In the genomic region with DNA sequence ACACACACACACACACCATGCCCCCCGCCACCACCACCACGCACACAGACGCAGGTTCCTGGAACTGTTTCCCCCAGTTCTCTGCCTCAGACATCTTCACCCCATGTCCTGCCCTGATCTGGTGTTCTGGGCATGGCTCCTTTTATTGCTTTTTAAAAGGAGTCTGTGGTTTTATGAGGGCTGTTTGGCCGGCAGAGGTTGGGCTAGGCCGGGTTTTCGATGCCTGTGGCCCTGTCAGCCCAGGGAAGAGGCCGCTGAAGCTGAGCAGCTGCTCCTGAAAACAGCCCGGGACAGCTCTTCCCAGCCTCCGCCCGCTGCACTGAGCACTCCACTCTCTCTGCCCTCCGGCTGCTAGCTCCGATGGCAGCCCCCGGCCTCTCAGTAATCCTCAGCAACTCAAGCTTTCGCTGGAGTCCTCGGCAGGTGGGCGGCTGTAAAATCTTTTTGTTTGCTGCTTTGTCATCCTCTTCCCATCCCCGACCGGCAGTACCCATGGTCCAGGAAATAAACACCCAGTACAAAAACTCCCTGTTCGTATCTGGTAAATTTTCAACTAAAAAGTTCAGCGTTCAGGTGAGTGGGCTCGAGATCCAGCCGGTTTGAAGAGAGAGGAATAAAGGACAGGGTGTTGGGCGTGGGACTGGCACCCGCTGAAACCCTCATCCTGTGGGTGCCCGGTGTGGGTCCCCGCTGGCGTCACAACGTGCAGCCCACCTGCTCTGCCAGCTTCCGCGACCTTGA, we compare ENCODE assay signal across 8 cellular contexts.
DNase-seq lines count a peak whose midpoint lies in the region; ATAC-seq, FAIRE-seq and TF ChIP-seq lines count a peak whose summit lies in the region.

No MANE protein-coding gene starts in this region.

- no peak overlapping the region for H3K4me3 ChIP-seq in PC-3 (ENCODE audit: low read length)
- H3K4me3 ChIP-seq in fibroblast of lung (replicated peaks in 1 of 4; ENCODE audit: control extremely low read depth in 1 of 4, insufficient read depth in 1 of 4, low read depth in 3 of 4, low read length in 4 of 4) = peak overlapping the region in 1 of 4 experiments; percentile 32

- intact Hi-C loops in PC-3 (cut with micrococcal nuclease) = no loop called here

- H3K9me2 ChIP-seq in PC-3 (replicated peaks; ENCODE audit: low read length) = no peaks in the 10 kb centered on the region

- POLR2A ChIA-PET in PC-3 (lab: Charles Lee; ENCODE audit: unreplicated experiment) = no interaction called here

- no peaks in the 10 kb centered on the region for H3K9me3 ChIP-seq in PC-3 (ENCODE audit: low read length)
- H3K9me3 ChIP-seq in fibroblast of lung (ENCODE audit: control insufficient read depth, insufficient read depth, low read depth, low read length) = no peaks in the 10 kb centered on the region

- H3F3A ChIP-seq in PC-3 (ENCODE audit: low read length, unreplicated experiment) = no peaks in the 10 kb centered on the region

- CTCF ChIA-PET in PC-3 (lab: Charles Lee) = interaction anchor here (0.6 kb wide), 1 partner anchor 126 kb away, joined by 3 read pairs; no protein-coding TSS in a partner anchor

- BruUV-seq in PC-3 (replicated peaks; lab: Mats Ljungman, UMichigan) = no TSS peak

- peaks cover 44% of the 10 kb centered on the region for H3K4me1 Mint-ChIP-seq in nephron progenitor cell

- DNase-seq in PC-3 (peak; percentile 17), fibroblast of lung (ENCODE audit: low read depth in 2 of 2) (peak; percentile 73 to 94), nephron progenitor cell (peak; percentile 64), RCC 7860 (ENCODE audit: low spot score) (no peak), CD1c-positive myeloid dendritic cell (ENCODE audit: extremely low spot score) (no peak)
- no peak for DNase-seq in activated CD4-positive, alpha-beta T cell treated with anti-CD3 and anti-CD28 coated beads for 4 hours

- H2AFZ ChIP-seq in PC-3 (ENCODE audit: low read length) (peak overlapping the region; percentile 53; the same call in 1 of the 2 replicates), fibroblast of lung (ENCODE audit: low read length) (peak overlapping the region; percentile 24)

- no peak for FAIRE-seq in RCC 7860 (lab: Jason Lieb, UNC)

- ATAC-seq in PC-3 (peak; percentile 87), HG03045 (IDR thresholded peaks at IDR 0.05; ENCODE audit: unreplicated experiment) (no peak)

- no peak for TF ChIP-seq CTCF in C4-2B (conservative IDR thresholded peaks at IDR 0.05)
- no peak for TF ChIP-seq CTCF in PC-3 (conservative IDR thresholded peaks at IDR 0.05; ENCODE audit: low read depth, low read length)
- TF ChIP-seq CTCF in fibroblast of lung (conservative IDR thresholded peaks at IDR 0.05 in 1 of 2, IDR thresholded peaks at IDR 0.05 in 1 of 2; ENCODE audit: low read depth in 1 of 2, low read length in 2 of 2) = no peak
- TF ChIP-seq CTCF in nephron progenitor cell (IDR thresholded peaks at IDR 0.05) = no peak

- H3K4me1 ChIP-seq in PC-3 (ENCODE audit: insufficient read depth, low read length) (no peaks in the 10 kb centered on the region), fibroblast of lung (ENCODE audit: control insufficient read depth, extremely low read depth, insufficient read depth, low read length) (peaks cover 11% of the 10 kb centered on the region)

- peaks cover 7% of the 10 kb centered on the region for H3K9me3 Mint-ChIP-seq in nephron progenitor cell

- H3K27ac Mint-ChIP-seq in nephron progenitor cell = no peak overlapping the region

- H3K36me3 ChIP-seq in PC-3 (ENCODE audit: low read depth, low read length) = no peaks in the 10 kb centered on the region
- H3K36me3 ChIP-seq in fibroblast of lung (ENCODE audit: control insufficient read depth, insufficient read depth, low read length) = no peaks in the 10 kb centered on the region

- peak overlapping the region; percentile 73 for H3K4me3 Mint-ChIP-seq in nephron progenitor cell

- no peaks in the 10 kb centered on the region for H3K36me3 Mint-ChIP-seq in nephron progenitor cell (ENCODE audit: low read depth)

- H3K27ac ChIP-seq in C4-2B = peak overlapping the region; percentile 30; the same call in 1 of the 2 replicates
- no peak overlapping the region for H3K27ac ChIP-seq in PC-3 (ENCODE audit: low read length)
- H3K27ac ChIP-seq in fibroblast of lung (ENCODE audit: insufficient read depth, low read length) = no peak overlapping the region

- peak overlapping the region; percentile 39; the same call in 1 of the 2 replicates for H3K4me2 ChIP-seq in PC-3 (ENCODE audit: low read length)
- peak overlapping the region; percentile 36 for H3K4me2 ChIP-seq in fibroblast of lung (ENCODE audit: extremely low read depth, insufficient read depth, low read length)

- H4K20me1 ChIP-seq in PC-3 (ENCODE audit: low read length) (no peaks in the 10 kb centered on the region), fibroblast of lung (ENCODE audit: control insufficient read depth, extremely low read depth, insufficient read depth, low read length) (no peaks in the 10 kb centered on the region)

- H3K9ac ChIP-seq in PC-3 (ENCODE audit: low read length) (no peak overlapping the region), fibroblast of lung (ENCODE audit: insufficient read depth, low read length) (no peak overlapping the region)

- H3K27me3 ChIP-seq in PC-3 (ENCODE audit: low read length) (no peaks in the 10 kb centered on the region), fibroblast of lung (ENCODE audit: control insufficient read depth, insufficient read depth, low read length) (peaks cover 2% of the 10 kb centered on the region)

- no peaks in the 10 kb centered on the region for H3K79me2 ChIP-seq in PC-3 (ENCODE audit: low read length)
- no peaks in the 10 kb centered on the region for H3K79me2 ChIP-seq in fibroblast of lung (ENCODE audit: control insufficient read depth, insufficient read depth, low read length)

- H3K27me3 Mint-ChIP-seq in nephron progenitor cell (ENCODE audit: low read depth, poor library complexity) = peaks cover 55% of the 10 kb centered on the region

Comparison
In these comparisons a context has a peak if more than half of its experiments do, and no peak if none do; other contexts are left out.
1. DNase-seq: peak in PC-3 (single experiment), fibroblast of lung (2 of 2) and nephron progenitor cell (single experiment); none in RCC 7860 (single experiment), CD1c-positive myeloid dendritic cell (single experiment) and activated CD4-positive, alpha-beta T cell treated with anti-CD3 and anti-CD28 coated beads for 4 hours (0 of 2).